In genomic region chr7:143214789-143215679, GRCh38 we compare ENCODE assay signal across 8 cellular contexts. TPM values are rescaled to one million over a fixed set of nuclear protein-coding genes. Genes with fewer than 3 reads are reported as not detected.
A peak's percentile ranks its signal among the peaks of the same experiment; 100 is the strongest.
DNase-seq lines count a peak whose midpoint lies in the region; ATAC-seq and TF ChIP-seq lines count a peak whose summit lies in the region.

No MANE protein-coding gene starts in this region.

- ATAC-seq in GM21390 (IDR thresholded peaks at IDR 0.05; ENCODE audit: unreplicated experiment) (peak; percentile 87), mucosa of descending colon (peak; percentile 96)
- ATAC-seq in stimulated activated naive B cell treated with anti-CD40 and anti-IgM and Interleukin-4, amounts not matched to agents 10 μg/mL and 1 μg/mL and 100 μg/mL, for 72 hours (replicated peaks) = peak; percentile 57 to 72

- DNase-seq in DMS153 (lab: John Stamatoyannopoulos, UW) (peak; percentile 56), HPDE6-E6E7 (ENCODE audit: extremely low spot score) (peak; percentile 56), NCI-H82 (lab: John Stamatoyannopoulos, UW) (peak; percentile 94), endodermal cell (peak; percentile 86), mucosa of descending colon (peak in 1 of 3 donors; percentile 57)
- DNase-seq in activated CD4-positive, alpha-beta T cell treated with anti-CD3 and anti-CD28 coated beads, Interleukin-2, amount 50 U/mL, for 48 hours = peak; percentile 36 to 59
- DNase-seq in stimulated activated naive B cell treated with anti-CD40 and anti-IgM and Interleukin-4, amounts not matched to agents 10 μg/mL and 1 μg/mL and 100 μg/mL, for 72 hours = peak; percentile 52

- H3K4me1 Mint-ChIP-seq in endodermal cell = no peaks in the 10 kb centered on the region
- H3K4me1 Mint-ChIP-seq in stimulated activated naive B cell treated with anti-CD40 and anti-IgM and Interleukin-4, amounts not matched to agents 10 μg/mL and 1 μg/mL and 100 μg/mL, for 72 hours = peaks cover 0 to 3% of the 10 kb centered on the region in 2 donors

- intact Hi-C loops in mucosa of descending colon (cut with DNase I, micrococcal nuclease) = loop anchor here (2.0 to 5.0 kb wide), 2 partner anchors 208 kb away; no protein-coding TSS in a partner anchor

- no peak overlapping the region for H3K27ac Mint-ChIP-seq in endodermal cell
- no peak overlapping the region for H3K27ac Mint-ChIP-seq in stimulated activated naive B cell treated with anti-CD40 and anti-IgM and Interleukin-4, amounts not matched to agents 10 μg/mL and 1 μg/mL and 100 μg/mL, for 72 hours

- H3K4me3 ChIP-seq in endodermal cell (ENCODE audit: low read length) (no peak overlapping the region), mucosa of descending colon (no peak overlapping the region)

- peaks cover 21% of the 10 kb centered on the region for H3K9me3 ChIP-seq in endodermal cell (ENCODE audit: control insufficient read depth, low read length)
- no peaks in the 10 kb centered on the region for H3K9me3 ChIP-seq in mucosa of descending colon

- H3K36me3 ChIP-seq in endodermal cell (ENCODE audit: control insufficient read depth, insufficient read depth, low read length) = no peaks in the 10 kb centered on the region
- no peaks in the 10 kb centered on the region for H3K36me3 ChIP-seq in mucosa of descending colon (ENCODE audit: low read depth)

- whole genome bisulfite sequencing in endodermal cell (ENCODE audit: insufficient coverage in 1 of 2, insufficient read length in 1 of 2), 2 experiments = 40 to 49% methylated on average over 3 to 8 of the region's 8 CpGs

- no peak overlapping the region for H3K27ac ChIP-seq in endodermal cell (ENCODE audit: low read depth, low read length)

- H3K9me3 Mint-ChIP-seq in endodermal cell = peaks cover 28% of the 10 kb centered on the region
- H3K9me3 Mint-ChIP-seq in stimulated activated naive B cell treated with anti-CD40 and anti-IgM and Interleukin-4, amounts not matched to agents 10 μg/mL and 1 μg/mL and 100 μg/mL, for 72 hours = peaks cover 6 to 12% of the 10 kb centered on the region in 2 donors

- peaks cover 13% of the 10 kb centered on the region for H3K27me3 Mint-ChIP-seq in endodermal cell (ENCODE audit: insufficient read depth)
- no peaks in the 10 kb centered on the region for H3K27me3 Mint-ChIP-seq in stimulated activated naive B cell treated with anti-CD40 and anti-IgM and Interleukin-4, amounts not matched to agents 10 μg/mL and 1 μg/mL and 100 μg/mL, for 72 hours

- no peak overlapping the region for H3K4me3 Mint-ChIP-seq in endodermal cell
- H3K4me3 Mint-ChIP-seq in stimulated activated naive B cell treated with anti-CD40 and anti-IgM and Interleukin-4, amounts not matched to agents 10 μg/mL and 1 μg/mL and 100 μg/mL, for 72 hours = no peak overlapping the region

- peak; percentile 100 for TF ChIP-seq CTCF in endodermal cell (conservative IDR thresholded peaks at IDR 0.05)
- peak; percentile 93 for TF ChIP-seq CTCF in mucosa of descending colon (IDR thresholded peaks at IDR 0.05)

- no peak overlapping the region for H3K9ac ChIP-seq in endodermal cell (ENCODE audit: extremely low read depth, low read length, poor library complexity, severe bottlenecking)

- H3K4me1 ChIP-seq in endodermal cell (ENCODE audit: control insufficient read depth, insufficient read depth, low read length) (no peaks in the 10 kb centered on the region), mucosa of descending colon (ENCODE audit: low read depth) (no peaks in the 10 kb centered on the region)

- peaks cover 9% of the 10 kb centered on the region for H3K27me3 ChIP-seq in endodermal cell (ENCODE audit: control insufficient read depth, insufficient read depth, low read length, poor library complexity, severe bottlenecking)

- H3K36me3 Mint-ChIP-seq in endodermal cell (ENCODE audit: low read depth) = no peaks in the 10 kb centered on the region
- peaks cover 8 to 12% of the 10 kb centered on the region in 2 donors for H3K36me3 Mint-ChIP-seq in stimulated activated naive B cell treated with anti-CD40 and anti-IgM and Interleukin-4, amounts not matched to agents 10 μg/mL and 1 μg/mL and 100 μg/mL, for 72 hours

RNA-seq across cellular contexts. Expression of gene TAS2R40, which starts 6.8 kb away (rescaled TPM):
- not detected for total RNA-seq in endodermal cell
- not detected for polyA plus RNA-seq in endodermal cell (2013, experiment 1 of 2)
- polyA plus RNA-seq in endodermal cell (2013, experiment 2 of 2) = not detected
- not detected for total RNA-seq in mucosa of descending colon

RNA-seq across cellular contexts. Expression of gene TAS2R39, which starts 31.8 kb away (rescaled TPM):
- not detected for total RNA-seq in endodermal cell
- not detected for polyA plus RNA-seq in endodermal cell (2013, experiment 1 of 2)
- polyA plus RNA-seq in endodermal cell (2013, experiment 2 of 2) = not detected
- total RNA-seq in mucosa of descending colon = not detected

RNA-seq across cellular contexts. Expression of gene GSTK1, which starts 48.2 kb away (rescaled TPM):
- 10 to 100 TPM; 61.1 to 75.0 TPM for total RNA-seq in endodermal cell
- polyA plus RNA-seq in endodermal cell (2013, experiment 1 of 2) = 69.1 TPM
- 62.2 TPM for polyA plus RNA-seq in endodermal cell (2013, experiment 2 of 2)
- total RNA-seq in mucosa of descending colon = 100 to 1,000 TPM; 193 to 363 (median 355) TPM
